In the genomic region with DNA sequence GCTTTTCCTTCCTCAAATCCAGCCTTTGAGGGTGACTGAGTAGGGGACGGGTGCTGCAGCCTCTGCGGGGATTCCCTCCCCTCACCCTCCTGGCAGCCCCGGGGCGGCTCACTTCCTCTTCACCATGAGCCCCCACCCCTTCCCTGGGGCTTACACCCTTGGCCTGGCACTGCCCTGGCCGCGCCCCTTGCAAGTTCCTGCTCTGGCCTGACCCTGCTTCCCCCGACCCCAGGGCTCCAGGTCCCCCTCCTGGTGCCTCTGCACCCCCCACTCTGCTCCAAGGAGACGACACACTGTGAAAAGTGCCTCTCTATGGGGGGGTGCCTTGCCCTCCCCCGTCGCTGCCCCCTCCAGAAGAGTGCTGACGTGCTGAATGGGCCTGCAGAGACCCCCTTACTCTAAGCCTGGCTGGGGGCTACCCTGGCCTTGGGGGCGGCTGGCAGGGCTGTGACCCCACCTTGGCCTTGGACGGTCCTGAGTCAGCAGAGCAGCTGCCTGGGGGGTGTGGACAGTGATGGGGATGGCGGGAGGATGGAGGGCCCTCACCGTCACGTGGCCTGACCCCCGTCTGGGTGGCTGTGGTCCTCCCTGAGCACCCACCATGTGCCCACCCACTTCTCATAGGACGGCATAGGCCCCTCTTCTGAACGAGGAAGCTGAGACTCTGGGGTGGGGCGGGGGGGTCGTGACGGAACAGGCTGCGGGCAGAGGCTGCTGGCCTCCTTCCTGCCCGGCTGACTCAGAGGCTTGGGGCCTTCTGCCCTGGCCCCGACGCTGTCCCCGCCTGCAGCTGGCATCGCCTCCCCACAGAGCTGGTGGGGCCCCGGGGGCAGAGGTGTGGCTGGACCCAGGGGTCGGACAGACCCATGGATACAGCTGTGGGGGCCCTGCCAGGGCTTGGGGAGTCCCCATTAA, we compare ENCODE assay signal across 8 cellular contexts. TPM values are rescaled to one million over a fixed set of nuclear protein-coding genes. Genes with fewer than 3 reads are reported as not detected.
DNase-seq lines count a peak whose midpoint lies in the region; ATAC-seq and TF ChIP-seq lines count a peak whose summit lies in the region.

No MANE protein-coding gene starts in this region.

- peak overlapping the region; percentile 79 to 84 for H3K4me3 Mint-ChIP-seq in stimulated activated naive CD8-positive, alpha-beta T cell treated with anti-CD3 and anti-CD28 coated beads, Interleukin-15, amount 100 ng/mL, for 72 hours

- peak overlapping the region in 1 of 4 donors; percentile 3 for H3K4me3 ChIP-seq in adrenal gland

- H3K4me1 Mint-ChIP-seq in stimulated activated naive CD8-positive, alpha-beta T cell treated with anti-CD3 and anti-CD28 coated beads, Interleukin-15, amount 100 ng/mL, for 72 hours = peaks cover 75% of the 10 kb centered on the region

- H3K9me3 Mint-ChIP-seq in stimulated activated naive CD8-positive, alpha-beta T cell treated with anti-CD3 and anti-CD28 coated beads, Interleukin-15, amount 100 ng/mL, for 72 hours = no peaks in the 10 kb centered on the region

- no peak for TF ChIP-seq POLR2A in adrenal gland (IDR thresholded peaks at IDR 0.05)

- peak; percentile 69 for DNase-seq in Caki2 (ENCODE audit: low read depth)
- peak; percentile 76 for DNase-seq in SIG-M5 (lab: John Stamatoyannopoulos, UW)
- DNase-seq in adrenal gland = peak; percentile 72 to 86 (median 81)
- DNase-seq in iris pigment epithelial cell (ENCODE audit: low read depth) = peak; percentile 57
- DNase-seq in stimulated activated naive CD8-positive, alpha-beta T cell treated with anti-CD3 and anti-CD28 coated beads, Interleukin-15, amount 100 ng/mL, for 72 hours = peak; percentile 66 to 82
- no peak for DNase-seq in LoVo (ENCODE audit: low spot score)

- no peaks in the 10 kb centered on the region for H3K9me3 ChIP-seq in adrenal gland (replicated peaks in 1 of 3)

- H3K36me3 ChIP-seq in adrenal gland (replicated peaks in 1 of 2) = peaks cover 0 to 23% of the 10 kb centered on the region in 2 donors

- in situ Hi-C loops in Caki2 (cut with HindIII; ENCODE audit: low pct_unique_long_range_greater_than_20kb, low sequenced_read_pairs) = no loop called here

- ATAC-seq in HG02610 (IDR thresholded peaks at IDR 0.05; ENCODE audit: unreplicated experiment) (peak; percentile 57), HG03025 (IDR thresholded peaks at IDR 0.05; ENCODE audit: low FRiP score, unreplicated experiment) (no peak)
- peak; percentile 68 for ATAC-seq in stimulated activated naive CD8-positive, alpha-beta T cell treated with anti-CD3 and anti-CD28 coated beads, Interleukin-15, amount 100 ng/mL, for 72 hours

- peak overlapping the region; percentile 94 to 97 for H3K27ac Mint-ChIP-seq in stimulated activated naive CD8-positive, alpha-beta T cell treated with anti-CD3 and anti-CD28 coated beads, Interleukin-15, amount 100 ng/mL, for 72 hours

- intact Hi-C loops in adrenal gland (cut with DNase I) = no loop called here

- 16 to 37% (median 28%) methylated on average over 9 to 30 of the region's 30 CpGs for WGBS in adrenal gland, 4 donors

- TF ChIP-seq CTCF in adrenal gland (IDR thresholded peaks at IDR 0.05) = peak in 1 of 6 experiments; percentile 0

- peaks cover 43 to 51% of the 10 kb centered on the region in 2 donors for H3K4me1 ChIP-seq in adrenal gland (replicated peaks in 1 of 2)

- no peaks in the 10 kb centered on the region for H3K27me3 Mint-ChIP-seq in stimulated activated naive CD8-positive, alpha-beta T cell treated with anti-CD3 and anti-CD28 coated beads, Interleukin-15, amount 100 ng/mL, for 72 hours

- H3K27me3 ChIP-seq in adrenal gland = no peaks in the 10 kb centered on the region

- peak overlapping the region; percentile 77 to 95 (median 84) for H3K27ac ChIP-seq in adrenal gland

RNA-seq across cellular contexts. Expression of a gene that starts 9.8 kb away (rescaled TPM):
- total RNA-seq in Caki2 (2014; rRNA removed; shearing (Covaris generic); ENCODE audit: low replicate concordance) = 10.2 and 16.7 TPM in 2 replicates
- total RNA-seq in adrenal gland = 10 to 100 TPM in 6 of 8 donors, 1 to 10 TPM in 2; 4.7 to 26.1 (median 14.3) TPM
- polyA plus RNA-seq in adrenal gland = 10 to 100 TPM in 2 of 3 donors, 1 to 10 TPM in 1; 1.4 to 20.7 (median 15.5) TPM

RNA-seq across cellular contexts. Expression of a gene that starts 25.9 kb away (rescaled TPM):
- total RNA-seq in Caki2 (2014; rRNA removed; shearing (Covaris generic); ENCODE audit: low replicate concordance) = 60.7 and 74.9 TPM in 2 replicates
- 10 to 100 TPM; 45.1 to 88.6 (median 72.4) TPM for total RNA-seq in adrenal gland
- polyA plus RNA-seq in adrenal gland = 100 to 1,000 TPM in 2 of 3 donors, 1 to 10 TPM in 1; 3.7 to 120 (median 101) TPM

RNA-seq across cellular contexts. Expression of a gene that starts 29.4 kb away (rescaled TPM):
- 8.9 and 32.5 TPM in 2 replicates for total RNA-seq in Caki2 (2014; rRNA removed; shearing (Covaris generic); ENCODE audit: low replicate concordance)
- 10 to 100 TPM; 12.3 to 33.2 (median 14.7) TPM for total RNA-seq in adrenal gland
- 10 to 100 TPM in 1 of 3 donors, 1 to 10 TPM in 2; 6.2 to 16.7 (median 7.9) TPM for polyA plus RNA-seq in adrenal gland

RNA-seq across cellular contexts. Expression of a gene that starts 53.2 kb away (rescaled TPM):
- not detected in 2 replicates for total RNA-seq in Caki2 (2014; rRNA removed; shearing (Covaris generic); ENCODE audit: low replicate concordance)
- total RNA-seq in adrenal gland = not detected
- not detected for polyA plus RNA-seq in adrenal gland
